ENCODE assay signal across 9 cellular contexts in genomic region chr21:46368533-46369285, GRCh38. TPM values are rescaled to one million over a fixed set of nuclear protein-coding genes. Genes with fewer than 3 reads are reported as not detected.
DNase-seq lines count a peak whose midpoint lies in the region; ATAC-seq and TF ChIP-seq lines count a peak whose summit lies in the region.
"Had no signal": no experiment of that assay in that cellular context is flagged by ENCODE, and none has a peak within 500 bp of the region (broad histone marks: within the 10 kb centered on the region; RNA-seq: fewer than 3 reads in every experiment).

No MANE protein-coding gene starts in this region.

- peak overlapping the region; percentile 66 for H3K4me3 Mint-ChIP-seq in central memory CD8-positive, alpha-beta T cell

- intact Hi-C loops in Right ventricle myocardium inferior (cut with DNase I) (no loop called here), heart right ventricle (cut with DNase I) (no loop called here), breast epithelium (cut with DNase I; ENCODE audit: low total_unique reads) (no loop called here), ascending aorta (cut with DNase I) (no loop called here)

- peaks cover 0 to 16% (median 0%) of the 10 kb centered on the region in 9 donors for H3K4me1 ChIP-seq in heart right ventricle
- H3K4me1 ChIP-seq in breast epithelium, result no peaks in the 10 kb centered on the region
- H3K4me1 ChIP-seq in ascending aorta, result no peaks in the 10 kb centered on the region
- H3K4me1 ChIP-seq: parathyroid adenoma had no signal

- no peak for ATAC-seq in Right ventricle myocardium inferior
- ATAC-seq in heart right ventricle, result no peak
- ATAC-seq in central memory CD8-positive, alpha-beta T cell (replicated peaks; ENCODE audit: extremely low read depth, poor library complexity, severe bottlenecking), result peak; percentile 97

- 71 to 80% methylated on average over 11 of the region's 11 CpGs for WGBS in heart right ventricle, 2 donors

- H3K4me1 Mint-ChIP-seq in central memory CD8-positive, alpha-beta T cell, result peaks cover 21% of the 10 kb centered on the region

- H3K27ac ChIP-seq in heart right ventricle (no peak overlapping the region), breast epithelium (no peak overlapping the region), ascending aorta (no peak overlapping the region)
- H3K27ac ChIP-seq: parathyroid adenoma had no signal

- H3K27me3 ChIP-seq in heart right ventricle (no peaks in the 10 kb centered on the region), breast epithelium (no peaks in the 10 kb centered on the region), ascending aorta (no peaks in the 10 kb centered on the region)

- no peaks in the 10 kb centered on the region for H3K9me3 ChIP-seq in heart right ventricle
- no peaks in the 10 kb centered on the region for H3K9me3 ChIP-seq in breast epithelium
- H3K9me3 ChIP-seq in ascending aorta, result no peaks in the 10 kb centered on the region

- H3K27ac Mint-ChIP-seq in central memory CD8-positive, alpha-beta T cell (ENCODE audit: low read depth), result peak overlapping the region; percentile 72

- no peaks in the 10 kb centered on the region for H3K9me3 Mint-ChIP-seq in central memory CD8-positive, alpha-beta T cell

- TF ChIP-seq CTCF in heart right ventricle (IDR thresholded peaks at IDR 0.05), result no peak
- TF ChIP-seq CTCF in foreskin fibroblast (IDR thresholded peaks at IDR 0.05; ENCODE audit: low read depth, low read length), result no peak
- no peak for TF ChIP-seq CTCF in breast epithelium (IDR thresholded peaks at IDR 0.05)
- no peak for TF ChIP-seq CTCF in ascending aorta (IDR thresholded peaks at IDR 0.05)

- H3K4me3 ChIP-seq in heart right ventricle, result no peak overlapping the region
- no peak overlapping the region for H3K4me3 ChIP-seq in foreskin fibroblast (ENCODE audit: low read depth in 1 of 2, low read length in 2 of 2)
- H3K4me3 ChIP-seq in breast epithelium, result no peak overlapping the region
- H3K4me3 ChIP-seq in ascending aorta, result no peak overlapping the region

- H3K36me3 Mint-ChIP-seq in central memory CD8-positive, alpha-beta T cell (ENCODE audit: insufficient read depth), result peaks cover 8% of the 10 kb centered on the region

- TF ChIP-seq POLR2A in breast epithelium (IDR thresholded peaks at IDR 0.05), result no peak

- H3K27me3 Mint-ChIP-seq in central memory CD8-positive, alpha-beta T cell, result no peaks in the 10 kb centered on the region

- DNase-seq in Right ventricle myocardium inferior (ENCODE audit: missing footprints) (peak; percentile 45), heart right ventricle (no peak), MV-4-11 (lab: John Stamatoyannopoulos, UW) (peak; percentile 71), foreskin fibroblast (no peak), SIG-M5 (lab: John Stamatoyannopoulos, UW) (no peak), breast epithelium (ENCODE audit: low spot score in 2 of 2) (no peak), ascending aorta (ENCODE audit: low spot score in 2 of 2) (no peak)
- peak; percentile 21 to 46 for DNase-seq in central memory CD8-positive, alpha-beta T cell (ENCODE audit: low spot score in 2 of 2)

- H3K36me3 ChIP-seq in heart right ventricle, result peaks cover 0 to 66% (median 22%) of the 10 kb centered on the region in 9 donors
- no peaks in the 10 kb centered on the region for H3K36me3 ChIP-seq in breast epithelium
- peaks cover 30 to 51% of the 10 kb centered on the region in 2 donors for H3K36me3 ChIP-seq in ascending aorta

RNA-seq across cellular contexts. Expression of gene PCNT, which starts 44.8 kb away (rescaled TPM):
- total RNA-seq in Right ventricle myocardium inferior, result 27.3 TPM
- total RNA-seq in heart right ventricle, result 10 to 100 TPM; 17.5 to 58.6 (median 29.7) TPM
- polyA plus RNA-seq in heart right ventricle, result 10 to 100 TPM; 23.0 to 25.4 TPM
- 10 to 100 TPM; 25.2 to 31.0 (median 28.5) TPM for total RNA-seq in breast epithelium
- total RNA-seq in ascending aorta, result 39.9 TPM

RNA-seq across cellular contexts. Expression of gene C21orf58, which starts 45.0 kb away (rescaled TPM):
- total RNA-seq in Right ventricle myocardium inferior (1.2 TPM), heart right ventricle (1 to 10 TPM in 8 of 10 donors, under 1 TPM in 2; 0.98 to 2.0 (median 1.3) TPM), breast epithelium (1 to 10 TPM in 2 of 3 donors, under 1 TPM in 1; 0.96 to 2.9 (median 2.6) TPM), ascending aorta (3.2 TPM)
- polyA plus RNA-seq in heart right ventricle, result 1 to 10 TPM in 1 of 2 donors, under 1 TPM in 1; 0.51 to 2.9 TPM

Comparison
In these comparisons a context has a peak if more than half of its experiments do, and no peak if none do; other contexts are left out.
1. DNase-seq: peak in Right ventricle myocardium inferior (single experiment), MV-4-11 (single experiment) and central memory CD8-positive, alpha-beta T cell (2 of 2); none in heart right ventricle (0 of 2), foreskin fibroblast (0 of 2), SIG-M5 (single experiment), breast epithelium (0 of 2) and ascending aorta (0 of 2).